In genomic region chrX:34653811-34654210, GRCh38 we compare ENCODE assay signal across 15 cellular contexts. TPM values are rescaled to one million over a fixed set of nuclear protein-coding genes. Genes with fewer than 3 reads are reported as not detected.
DNase-seq lines count a peak whose midpoint lies in the region; ATAC-seq and TF ChIP-seq lines count a peak whose summit lies in the region.
"Had no signal": no experiment of that assay in that cellular context is flagged by ENCODE, and none has a peak within 500 bp of the region (broad histone marks: within the 10 kb centered on the region; RNA-seq: fewer than 3 reads in every experiment).

No MANE protein-coding gene starts in this region.

- CTCF ChIA-PET in WTC11 (lab: Charles Lee), result no interaction called here

- peaks cover 0 to 24% (median 0%) of the 10 kb centered on the region in 3 donors for H3K4me1 ChIP-seq in gastroesophageal sphincter
- H3K4me1 ChIP-seq in psoas muscle, result peaks cover 9% of the 10 kb centered on the region

- H3K4me3 ChIP-seq in gastroesophageal sphincter, result peak overlapping the region; percentile 77 to 94
- peak overlapping the region; percentile 64 for H3K4me3 ChIP-seq in psoas muscle
- H3K4me3 ChIP-seq: body of pancreas, K562 had no signal

- H3K9me3 Mint-ChIP-seq in WTC11, result 0 out of 2 replicates have a peak, but pooled peaks cover 5% of the 10 kb centered on the region

- peaks cover 40% of the 10 kb centered on the region for H3K4me1 Mint-ChIP-seq in WTC11

- H3K27ac ChIP-seq in gastroesophageal sphincter, result peak overlapping the region; percentile 61 to 93 (median 78)
- peak overlapping the region; percentile 82 for H3K27ac ChIP-seq in psoas muscle

- H3K27me3 ChIP-seq in gastroesophageal sphincter (no peaks in the 10 kb centered on the region), psoas muscle (ENCODE audit: insufficient read depth in 3 of 3, low read length in 2 of 3) (no peaks in the 10 kb centered on the region)
- H3K27me3 ChIP-seq: body of pancreas had no signal

- DNase-seq in Daoy (ENCODE audit: low read depth) (peak; percentile 3), WTC11 (ENCODE audit: low spot score) (no peak), psoas muscle (no peak), activated T-cell treated with anti-CD3 and anti-CD28 coated beads for 4 hours (no peak)
- DNase-seq: body of pancreas; CD8-positive, alpha-beta memory T cell; NCI-H345; occipital lobe; SW 1271 had no signal

- TF ChIP-seq CTCF in WTC11 (IDR thresholded peaks at IDR 0.05) (no peak), gastroesophageal sphincter (IDR thresholded peaks at IDR 0.05) (no peak), psoas muscle (IDR thresholded peaks at IDR 0.05) (no peak)

- H3K4me3 Mint-ChIP-seq in WTC11, result peak overlapping the region; percentile 93
- H3K4me3 Mint-ChIP-seq: CD8-positive, alpha-beta memory T cell had no signal

- intact Hi-C loops in psoas muscle (cut with DNase I), result loop anchor here in 1 of 2 donors (10.0 kb wide), 1 partner anchor 211 kb away; no protein-coding TSS in a partner anchor

- H3K36me3 ChIP-seq in gastroesophageal sphincter (no peaks in the 10 kb centered on the region), psoas muscle (ENCODE audit: insufficient read depth in 1 of 2, low read depth in 1 of 2) (no peaks in the 10 kb centered on the region)

- 15 to 51% methylated on average over 3 to 5 of the region's 6 CpGs for whole genome bisulfite sequencing in gastroesophageal sphincter (ENCODE audit: low coverage in 1 of 2), 2 donors
- WGBS in psoas muscle, 3 donors, result 7 to 38% (median 26%) methylated on average over 6 of the region's 6 CpGs

- H3K27me3 Mint-ChIP-seq in WTC11 (ENCODE audit: low read depth), result peaks cover 7% of the 10 kb centered on the region; the same call in 1 of the 2 replicates

- no peak for TF ChIP-seq EP300 in gastroesophageal sphincter (IDR thresholded peaks at IDR 0.05)

- H3K36me3 Mint-ChIP-seq in WTC11, result peaks cover 5% of the 10 kb centered on the region

- POLR2A ChIA-PET in WTC11 (lab: Charles Lee), result no interaction called here

- ATAC-seq in WTC11 (no peak), gastroesophageal sphincter (no peak), psoas muscle (no peak), HG02938 (IDR thresholded peaks at IDR 0.05; ENCODE audit: unreplicated experiment) (no peak), HG03565 (IDR thresholded peaks at IDR 0.05; ENCODE audit: unreplicated experiment) (no peak), HG02588 (IDR thresholded peaks at IDR 0.05; ENCODE audit: unreplicated experiment) (no peak)
- ATAC-seq: body of pancreas, K562 had no signal

- no peak for TF ChIP-seq POLR2A in gastroesophageal sphincter (IDR thresholded peaks at IDR 0.05)

- H3K27ac Mint-ChIP-seq in WTC11, result peak overlapping the region; percentile 90
- H3K27ac Mint-ChIP-seq: CD8-positive, alpha-beta memory T cell had no signal

- H3K9me3 ChIP-seq in gastroesophageal sphincter (no peaks in the 10 kb centered on the region), psoas muscle (no peaks in the 10 kb centered on the region)
- H3K9me3 ChIP-seq: body of pancreas had no signal

TF ChIP-seq in WTC11, 78 proteins besides CTCF, POLR2A, EP300 and RAD21 (continues in another document):
- TF ChIP-seq CREB1 (CRISPR knock-in tag; IDR thresholded peaks at IDR 0.05) (no peak), ATF3 (CRISPR knock-in tag; conservative IDR thresholded peaks at IDR 0.05) (no peak), TP53 (CRISPR knock-in tag; IDR thresholded peaks at IDR 0.05) (no peak), ZNF512 (CRISPR knock-in tag; IDR thresholded peaks at IDR 0.05; ENCODE audit: borderline replicate concordance) (no peak), SMAD4 (CRISPR knock-in tag; IDR thresholded peaks at IDR 0.05) (no peak), STAT6 (CRISPR knock-in tag; conservative IDR thresholded peaks at IDR 0.05; ENCODE audit: low read depth) (no peak), CREM (CRISPR knock-in tag; IDR thresholded peaks at IDR 0.05) (no peak), ZSCAN18 (CRISPR knock-in tag; IDR thresholded peaks at IDR 0.05) (no peak), E2F1 (CRISPR knock-in tag; IDR thresholded peaks at IDR 0.05) (no peak), NFE2L1 (CRISPR knock-in tag; IDR thresholded peaks at IDR 0.05) (no peak), FOXJ3 (CRISPR knock-in tag; IDR thresholded peaks at IDR 0.05; ENCODE audit: borderline replicate concordance) (no peak)

RNA-seq across cellular contexts. Expression of gene TMEM47, which starts 3.3 kb away (rescaled TPM):
- 1.9 and 4.7 TPM in 2 replicates for total RNA-seq in Daoy (2014; rRNA removed; shearing (Covaris generic))
- total RNA-seq in WTC11 (2021), result 14.9 to 24.4 TPM (median 15.7 TPM) in 3 replicates
- 100 to 1,000 TPM; 146 to 308 (median 216) TPM for total RNA-seq in gastroesophageal sphincter
- total RNA-seq in psoas muscle, result 10 to 100 TPM; 17.3 to 34.3 (median 28.5) TPM
- 10 to 100 TPM in 2 of 3 donors, 1 to 10 TPM in 1; 8.9 to 21.9 (median 11.0) TPM for polyA plus RNA-seq in psoas muscle
- total RNA-seq: activated CD8-positive, alpha-beta memory T cell treated with anti-CD3 and anti-CD28 coated beads for 36 hours; CD8-positive, alpha-beta memory T cell had no signal
- polyA plus RNA-seq: CD8-positive, alpha-beta memory T cell had no signal
